8 cellular contexts compared by ENCODE assay signal in the genomic region with DNA sequence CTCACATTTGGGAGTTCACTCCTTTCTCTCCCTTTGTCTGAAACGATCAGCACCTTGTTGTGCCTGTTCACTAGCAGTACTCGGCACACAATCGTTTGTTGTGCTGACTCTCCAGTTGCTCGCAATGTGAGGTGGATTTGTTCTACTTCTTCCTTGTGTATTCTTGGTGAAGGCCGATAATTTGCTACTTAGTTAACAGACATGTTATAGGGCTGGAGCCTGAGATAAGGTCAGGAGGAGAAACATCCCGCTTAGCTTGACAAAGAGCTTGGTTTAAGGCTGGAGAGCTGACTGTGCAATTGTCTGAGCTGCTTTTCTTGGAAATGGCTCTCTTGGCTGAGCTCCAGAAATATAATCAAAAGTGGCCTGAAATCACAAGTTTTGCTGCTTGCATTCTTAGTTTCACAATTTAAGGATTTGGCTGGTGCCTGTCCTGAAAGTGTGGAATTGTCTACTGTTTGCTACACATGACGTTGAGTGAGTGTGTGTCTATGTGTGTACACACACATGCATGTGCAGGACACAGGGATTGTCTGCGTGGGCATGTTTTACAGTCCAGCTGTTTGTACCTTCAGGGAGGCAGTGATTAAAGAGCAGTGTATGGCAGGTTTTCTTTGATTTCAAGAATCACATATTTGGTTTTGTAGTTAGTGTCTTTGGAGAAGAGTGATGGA.
DNase-seq lines count a peak whose midpoint lies in the region; ATAC-seq and TF ChIP-seq lines count a peak whose summit lies in the region.

No MANE protein-coding gene starts in this region.

- H2AFZ ChIP-seq in fibroblast of lung (ENCODE audit: low read length), result peak overlapping the region; percentile 81

- ATAC-seq in GM18511 (IDR thresholded peaks at IDR 0.05; ENCODE audit: unreplicated experiment), result peak; percentile 24
- ATAC-seq in HG02642 (IDR thresholded peaks at IDR 0.05; ENCODE audit: poor library complexity, unreplicated experiment), result peak; percentile 12

- TF ChIP-seq CTCF in fibroblast of lung (conservative IDR thresholded peaks at IDR 0.05 in 1 of 2, IDR thresholded peaks at IDR 0.05 in 1 of 2; ENCODE audit: low read depth in 1 of 2, low read length in 2 of 2) (no peak), sigmoid colon (IDR thresholded peaks at IDR 0.05) (no peak), GM10266 (IDR thresholded peaks at IDR 0.05; ENCODE audit: control insufficient read depth, insufficient read depth, low read depth, missing control alignments) (no peak)

- H4K20me1 ChIP-seq in fibroblast of lung (ENCODE audit: control insufficient read depth, extremely low read depth, insufficient read depth, low read length), result no peaks in the 10 kb centered on the region

- in situ Hi-C loops in SK-MEL-5 (cut with HindIII; ENCODE audit: low pct_unique_long_range_greater_than_20kb, low sequenced_read_pairs), result no loop called here

- TF ChIP-seq EP300 in sigmoid colon (IDR thresholded peaks at IDR 0.05), result no peak

- H3K27ac ChIP-seq in fibroblast of lung (ENCODE audit: insufficient read depth, low read length) (no peak overlapping the region), sigmoid colon (peak overlapping the region; percentile 55 to 78 (median 69))

- intact Hi-C loops in sigmoid colon (cut with DNase I), result no loop called here

- no peak overlapping the region for H3K4me3 ChIP-seq in fibroblast of lung (replicated peaks in 1 of 4; ENCODE audit: control extremely low read depth in 1 of 4, insufficient read depth in 1 of 4, low read depth in 3 of 4, low read length in 4 of 4)
- H3K4me3 ChIP-seq in sigmoid colon, result no peak overlapping the region

- peak overlapping the region; percentile 52 for H3K4me2 ChIP-seq in fibroblast of lung (ENCODE audit: extremely low read depth, insufficient read depth, low read length)

- H3K36me3 ChIP-seq in fibroblast of lung (ENCODE audit: control insufficient read depth, insufficient read depth, low read length) (no peaks in the 10 kb centered on the region), sigmoid colon (no peaks in the 10 kb centered on the region)

- no peaks in the 10 kb centered on the region for H3K79me2 ChIP-seq in fibroblast of lung (ENCODE audit: control insufficient read depth, insufficient read depth, low read length)

- no peak overlapping the region for H3K9ac ChIP-seq in fibroblast of lung (ENCODE audit: insufficient read depth, low read length)

- no peak for TF ChIP-seq POLR2A in sigmoid colon (IDR thresholded peaks at IDR 0.05)

- DNase-seq in SK-MEL-5 (ENCODE audit: low read depth, low spot score) (peak; percentile 69), fibroblast of lung (ENCODE audit: low read depth in 2 of 2) (peak; percentile 65 to 86), sigmoid colon (no peak), NOMO-1 treated with dmso at 0.1 percent for 144 hours (lab: John Stamatoyannopoulos, UW; ENCODE audit: unreplicated experiment) (no peak), AG08396 (ENCODE audit: low spot score) (no peak), GM10266 (ENCODE audit: extremely low spot score) (no peak)

- H3K27me3 ChIP-seq in fibroblast of lung (ENCODE audit: control insufficient read depth, insufficient read depth, low read length), result no peaks in the 10 kb centered on the region
- H3K27me3 ChIP-seq in sigmoid colon, result no peaks in the 10 kb centered on the region

- WGBS in sigmoid colon, 2 donors, result 9 to 30% methylated on average over 8 of the region's 8 CpGs

- H3K4me1 ChIP-seq in fibroblast of lung (ENCODE audit: control insufficient read depth, extremely low read depth, insufficient read depth, low read length) (peaks cover 35% of the 10 kb centered on the region), sigmoid colon (peaks cover 0 to 49% (median 38%) of the 10 kb centered on the region in 4 donors)

- H3K9me3 ChIP-seq in fibroblast of lung (ENCODE audit: control insufficient read depth, insufficient read depth, low read depth, low read length) (no peaks in the 10 kb centered on the region), sigmoid colon (no peaks in the 10 kb centered on the region)

Comparison
In these comparisons a context has a peak if more than half of its experiments do, and no peak if none do; other contexts are left out.
1. DNase-seq: peak in SK-MEL-5 (single experiment) and fibroblast of lung (2 of 2); none in sigmoid colon (single experiment), NOMO-1 treated with dmso at 0.1 percent for 144 hours (single experiment), AG08396 (single experiment) and GM10266 (single experiment).